In the genomic region with DNA sequence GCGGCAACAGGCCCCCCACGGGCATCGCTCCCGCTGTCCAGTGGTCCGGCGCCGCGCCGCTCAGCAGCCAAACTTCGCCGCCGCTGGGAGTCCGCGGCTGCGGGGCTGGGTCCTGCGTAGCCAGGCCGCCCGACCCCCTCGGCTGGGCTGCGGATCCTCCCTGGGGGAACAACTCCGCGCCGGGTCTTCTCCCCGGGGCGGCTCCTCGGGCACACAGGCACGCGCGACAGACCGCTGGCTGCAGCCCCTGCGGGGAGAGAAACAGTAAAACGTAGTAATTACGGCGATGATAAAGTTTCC, we compare ENCODE assay signal across 8 cellular contexts. TPM values are rescaled to one million over a fixed set of nuclear protein-coding genes. Genes with fewer than 3 reads are reported as not detected.
DNase-seq lines count a peak whose midpoint lies in the region; ATAC-seq and TF ChIP-seq lines count a peak whose summit lies in the region.

No MANE protein-coding gene starts in this region.

- H3K4me1 ChIP-seq in upper lobe of left lung = peaks cover 9 to 35% (median 11%) of the 10 kb centered on the region in 4 donors

- peaks cover 40% of the 10 kb centered on the region for H3K4me1 Mint-ChIP-seq in activated naive CD4-positive, alpha-beta T cell treated with anti-CD3 and anti-CD28 coated beads for 36 hours (ENCODE audit: low read depth)
- peaks cover 7% of the 10 kb centered on the region for H3K4me1 Mint-ChIP-seq in MCF 10A (ENCODE audit: insufficient read depth, unreplicated experiment)

- 0 to 1% methylated on average over 16 to 23 of the region's 34 CpGs for WGBS in lower leg skin, 2 donors
- WGBS in upper lobe of left lung, 2 donors = 0 to 1% methylated on average over 13 to 18 of the region's 34 CpGs

- no peaks in the 10 kb centered on the region for H3K9me3 ChIP-seq in upper lobe of left lung

- TF ChIP-seq CTCF in MCF 10A (IDR thresholded peaks at IDR 0.05; ENCODE audit: unreplicated experiment) (no peak), lower leg skin (IDR thresholded peaks at IDR 0.05) (no peak), upper lobe of left lung (IDR thresholded peaks at IDR 0.05) (no peak)

- TF ChIP-seq POLR2A in lower leg skin (IDR thresholded peaks at IDR 0.05) = no peak
- no peak for TF ChIP-seq POLR2A in upper lobe of left lung (IDR thresholded peaks at IDR 0.05)

- intact Hi-C loops in activated naive CD4-positive, alpha-beta T cell treated with anti-CD3 and anti-CD28 coated beads for 36 hours (cut with micrococcal nuclease) = loop anchor here (1.0 to 10.0 kb wide), 2 partner anchors 1674 to 1986 kb away; partner anchors contain the start of gene NUS1
- intact Hi-C loops in MCF 10A (cut with micrococcal nuclease) (loop anchor here (5.0 kb wide), 1 partner anchor 387 kb away; no protein-coding TSS in a partner anchor), lower leg skin (cut with DNase I; ENCODE audit: low total_unique reads) (no loop called here)

- H3K27ac ChIP-seq in upper lobe of left lung = peak overlapping the region; percentile 96 to 99 (median 96)

- H3K4me3 Mint-ChIP-seq in activated naive CD4-positive, alpha-beta T cell treated with anti-CD3 and anti-CD28 coated beads for 36 hours = peak overlapping the region; percentile 83
- peak overlapping the region; percentile 71 for H3K4me3 Mint-ChIP-seq in MCF 10A (ENCODE audit: unreplicated experiment)

- no peak for TF ChIP-seq EP300 in upper lobe of left lung (IDR thresholded peaks at IDR 0.05)

- peaks cover 11% of the 10 kb centered on the region for H3K36me3 Mint-ChIP-seq in activated naive CD4-positive, alpha-beta T cell treated with anti-CD3 and anti-CD28 coated beads for 36 hours (ENCODE audit: low read depth)
- no peaks in the 10 kb centered on the region for H3K36me3 Mint-ChIP-seq in MCF 10A (ENCODE audit: insufficient read depth, unreplicated experiment)

- no peaks in the 10 kb centered on the region for H3K36me3 ChIP-seq in upper lobe of left lung

- no peaks in the 10 kb centered on the region for H3K27me3 ChIP-seq in upper lobe of left lung

- H3K4me3 ChIP-seq in lower leg skin (ENCODE audit: low read depth, poor library complexity, severe bottlenecking) (peak overlapping the region; percentile 86), upper lobe of left lung (peak overlapping the region; percentile 83 to 93 (median 85))

- CTCF ChIA-PET in activated naive CD4-positive, alpha-beta T cell treated with anti-CD3 and anti-CD28 coated beads for 36 hours (lab: Charles Lee) = interaction anchor here (1.5 to 3.2 kb wide), 2 partner anchors 15 to 34 kb away, joined by 5 to 12 read pairs; no protein-coding TSS in a partner anchor
- CTCF ChIA-PET in MCF 10A (lab: Yijun Ruan, JAX) = interaction anchor here (6.0 kb wide), 1 partner anchor 15 kb away, joined by 24 read pairs; no protein-coding TSS in a partner anchor

- H3K27ac Mint-ChIP-seq in activated naive CD4-positive, alpha-beta T cell treated with anti-CD3 and anti-CD28 coated beads for 36 hours = peak overlapping the region; percentile 96
- H3K27ac Mint-ChIP-seq in MCF 10A (ENCODE audit: low read depth, unreplicated experiment) = no peak overlapping the region

- no TSS peak for BruUV-seq in MCF 10A (replicated peaks; lab: Mats Ljungman, UMichigan)

- H3K9me3 Mint-ChIP-seq in activated naive CD4-positive, alpha-beta T cell treated with anti-CD3 and anti-CD28 coated beads for 36 hours = no peaks in the 10 kb centered on the region
- no peaks in the 10 kb centered on the region for H3K9me3 Mint-ChIP-seq in MCF 10A (ENCODE audit: unreplicated experiment)

- POLR2A ChIA-PET in MCF 10A (lab: Yijun Ruan, JAX) = no interaction called here

- DNase-seq in activated naive CD4-positive, alpha-beta T cell treated with anti-CD3 and anti-CD28 coated beads for 36 hours = no peak
- DNase-seq in activated naive CD4-positive, alpha-beta T cell (lab: John Stamatoyannopoulos, UW) = no peak
- no peak for DNase-seq in MCF 10A (ENCODE audit: unreplicated experiment)
- DNase-seq in lower leg skin (ENCODE audit: low spot score in 2 of 2) = no peak
- DNase-seq in upper lobe of left lung = peak; percentile 24 to 90
- DNase-seq in SW480 (ENCODE audit: low spot score) = no peak
- DNase-seq in putamen (ENCODE audit: low spot score) = no peak

- no peaks in the 10 kb centered on the region for H3K27me3 Mint-ChIP-seq in activated naive CD4-positive, alpha-beta T cell treated with anti-CD3 and anti-CD28 coated beads for 36 hours (ENCODE audit: low read depth)
- no peaks in the 10 kb centered on the region for H3K27me3 Mint-ChIP-seq in MCF 10A (ENCODE audit: insufficient read depth, unreplicated experiment)

- peak; percentile 2 for ATAC-seq in HG03439 (IDR thresholded peaks at IDR 0.05; ENCODE audit: unreplicated experiment)
- ATAC-seq in upper lobe of left lung (ENCODE audit: low FRiP score in 2 of 2) = no peak

RNA-seq across cellular contexts. Expression of gene MAN1A1, which starts 0.6 kb away (rescaled TPM):
- 10 to 100 TPM; 14.8 to 15.1 TPM for total RNA-seq in activated naive CD4-positive, alpha-beta T cell treated with anti-CD3 and anti-CD28 coated beads for 36 hours
- total RNA-seq in MCF 10A (2022) (1.3 and 1.6 TPM in 2 replicates), lower leg skin (10 to 100 TPM; 33.5 to 85.7 (median 37.1) TPM), upper lobe of left lung (10 to 100 TPM; 61.8 to 98.6 (median 79.1) TPM)

Comparison
In these comparisons a context has a peak if more than half of its experiments do, and no peak if none do; other contexts are left out.
1. DNase-seq: peak in upper lobe of left lung (2 of 2); none in activated naive CD4-positive, alpha-beta T cell treated with anti-CD3 and anti-CD28 coated beads for 36 hours (single experiment), activated naive CD4-positive, alpha-beta T cell (0 of 4), MCF 10A (single experiment), lower leg skin (0 of 2), SW480 (single experiment) and putamen (single experiment).